In the genomic region with DNA sequence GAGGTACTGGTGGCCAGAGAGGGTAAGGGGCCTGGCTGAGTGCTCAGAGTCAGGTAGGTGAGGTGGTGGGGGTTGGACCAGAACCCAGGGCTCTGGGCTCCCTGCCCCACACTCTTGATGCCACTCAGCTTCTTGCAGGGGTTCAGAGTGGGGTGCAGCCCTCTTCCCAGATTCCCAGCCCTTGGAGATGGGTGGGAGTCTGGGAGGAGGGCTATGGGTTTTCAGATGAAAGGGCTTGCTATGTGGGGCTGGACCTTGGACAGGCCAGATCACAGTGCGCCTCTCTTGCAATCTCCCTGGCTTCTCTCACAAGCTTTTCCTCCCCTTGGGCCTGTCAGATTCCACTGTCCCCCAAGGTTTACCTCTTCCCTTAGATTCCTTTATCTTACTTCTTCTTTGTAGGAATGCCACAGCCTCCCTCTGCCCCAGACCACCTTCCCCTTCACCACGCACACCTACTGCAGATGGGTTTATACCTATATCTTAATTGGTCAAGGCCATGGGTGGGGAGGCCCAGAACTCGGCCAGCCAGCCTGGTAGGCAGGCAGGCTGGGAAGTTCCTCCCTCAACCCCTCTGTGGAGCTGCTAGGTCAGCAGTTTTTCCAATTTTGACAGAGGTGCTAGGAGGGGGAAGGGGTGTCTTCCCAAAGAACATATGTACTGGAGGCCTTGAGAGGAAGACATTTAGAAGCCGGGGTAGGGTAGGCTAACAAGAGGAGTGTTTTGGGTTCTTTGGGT, we compare ENCODE assay signal across 10 cellular contexts. TPM values are rescaled to one million over a fixed set of nuclear protein-coding genes. Genes with fewer than 3 reads are reported as not detected.
DNase-seq lines count a peak whose midpoint lies in the region; ATAC-seq, FAIRE-seq and TF ChIP-seq lines count a peak whose summit lies in the region.
"Had no signal": no experiment of that assay in that cellular context is flagged by ENCODE, and none has a peak within 500 bp of the region (broad histone marks: within the 10 kb centered on the region; RNA-seq: fewer than 3 reads in every experiment).

No MANE protein-coding gene starts in this region.

- BruUV-seq in endothelial cell of umbilical vein (replicated peaks; lab: Mats Ljungman, UMichigan): TSS peak; percentile 19

- peaks cover 2% of the 10 kb centered on the region for H3K79me2 ChIP-seq in endothelial cell of umbilical vein (ENCODE audit: control insufficient read depth, insufficient read depth, low read length)

- no peak for TF ChIP-seq POLR2A in endothelial cell of umbilical vein (IDR thresholded peaks at IDR 0.05; ENCODE audit: low read depth, low read length)

- FAIRE-seq in endothelial cell of umbilical vein (lab: Jason Lieb, UNC): no peak

- no peak overlapping the region for H2AFZ ChIP-seq in endothelial cell of umbilical vein (ENCODE audit: low read depth, low read length)

- no peaks in the 10 kb centered on the region for H3K9me3 ChIP-seq in HUES64 (ENCODE audit: insufficient read depth, low read depth, low read length)
- no peaks in the 10 kb centered on the region for H3K9me3 ChIP-seq in endothelial cell of umbilical vein (replicated peaks; ENCODE audit: control insufficient read depth, insufficient read depth, low read length)
- H3K9me3 ChIP-seq in psoas muscle: no peaks in the 10 kb centered on the region

- dilution Hi-C loops in endothelial cell of umbilical vein (cut with MboI; ENCODE audit: extremely low pct_ligation_motif_present, low sequenced_read_pairs): no loop called here

- H3K9me1 ChIP-seq in endothelial cell of umbilical vein (replicated peaks; ENCODE audit: control insufficient read depth, extremely low read depth, insufficient read depth, low read length): no peaks in the 10 kb centered on the region

- POLR2A ChIA-PET in endothelial cell of umbilical vein (lab: Charles Lee): interaction anchor here (0.8 kb wide), 1 partner anchor 30 kb away, joined by 4 read pairs; a partner anchor contains a TSS

- WGBS in HUES64: 78% methylated on average over 4 of the region's 4 CpGs
- WGBS in psoas muscle, 3 donors: 66 to 77% (median 71%) methylated on average over 4 of the region's 4 CpGs

- no peak for DNase-seq in endothelial cell of umbilical vein (ENCODE audit: low read depth, low spot score)
- no peak for DNase-seq in psoas muscle
- no peak for DNase-seq in HT-29 (ENCODE audit: low spot score)
- DNase-seq in medulla oblongata (ENCODE audit: extremely low spot score): no peak
- DNase-seq: erythroblast; NCI-H2029; stimulated activated CD4-positive, alpha-beta T cell treated with anti-CD3 and anti-CD28 coated beads, Interleukin-15, amount 100 ng/mL, for 24 hours had no signal

- TF ChIP-seq CTCF in endothelial cell of umbilical vein (IDR thresholded peaks at IDR 0.05; ENCODE audit: extremely low read depth in 1 of 2, insufficient read depth in 1 of 2, low read depth in 1 of 2, low read length in 2 of 2) (no peak), psoas muscle (IDR thresholded peaks at IDR 0.05) (no peak)

- peak overlapping the region; percentile 51; the same call in 1 of the 2 replicates for H3K9ac ChIP-seq in HUES64 (ENCODE audit: low read depth, low read length)
- no peak overlapping the region for H3K9ac ChIP-seq in endothelial cell of umbilical vein (replicated peaks; ENCODE audit: extremely low read depth, insufficient read depth, low read length)

- no peak overlapping the region for H3K27ac ChIP-seq in HUES64 (ENCODE audit: low read depth, low read length)
- H3K27ac ChIP-seq in endothelial cell of umbilical vein (ENCODE audit: insufficient read depth, low read depth, low read length): no peak overlapping the region
- H3K27ac ChIP-seq in psoas muscle: no peak overlapping the region

- ATAC-seq in psoas muscle (no peak), HG03280 (IDR thresholded peaks at IDR 0.05; ENCODE audit: unreplicated experiment) (no peak)
- ATAC-seq: activated CD4-positive, CD25-positive, alpha-beta regulatory T cell treated with anti-CD3 and anti-CD28 coated beads, Interleukin-2, amount 50 U/mL, for 24 hours had no signal

- H3K36me3 ChIP-seq in HUES64 (ENCODE audit: insufficient read depth, low read length) (no peaks in the 10 kb centered on the region), endothelial cell of umbilical vein (ENCODE audit: control insufficient read depth in 2 of 2, extremely low read depth in 1 of 2, insufficient read depth in 2 of 2, low read length in 2 of 2) (peaks cover 0 to 2% of the 10 kb centered on the region in 2 experiments), psoas muscle (ENCODE audit: insufficient read depth in 1 of 2, low read depth in 1 of 2) (no peaks in the 10 kb centered on the region)

- H3K4me1 ChIP-seq in HUES64 (ENCODE audit: insufficient read depth, low read length): peaks cover 29% of the 10 kb centered on the region
- H3K4me1 ChIP-seq in endothelial cell of umbilical vein (ENCODE audit: control insufficient read depth, extremely low read depth, insufficient read depth, low read length): peaks cover 32% of the 10 kb centered on the region
- peaks cover 3% of the 10 kb centered on the region for H3K4me1 ChIP-seq in psoas muscle

- intact Hi-C loops in endothelial cell of umbilical vein (cut with micrococcal nuclease): no loop called here
- intact Hi-C loops in psoas muscle (cut with DNase I): no loop called here

- H3K27me3 ChIP-seq in HUES64 (ENCODE audit: insufficient read depth, low read length) (peaks cover 7% of the 10 kb centered on the region; the same call in 1 of the 2 replicates), endothelial cell of umbilical vein (ENCODE audit: control insufficient read depth in 2 of 2, insufficient read depth in 2 of 2, low read length in 2 of 2) (no peaks in the 10 kb centered on the region), psoas muscle (ENCODE audit: insufficient read depth in 3 of 3, low read length in 2 of 3) (peaks cover 0 to 8% (median 5%) of the 10 kb centered on the region in 3 donors)

- CTCF ChIA-PET in endothelial cell of umbilical vein (lab: Charles Lee): interaction anchor here (0.6 to 4.7 kb wide), 9 partner anchors 10 to 66 kb away, joined by 3 to 34 read pairs (median 4); no protein-coding TSS in a partner anchor

- H3K4me3 ChIP-seq in HUES64 (ENCODE audit: low read length) (peak overlapping the region; percentile 71), endothelial cell of umbilical vein (replicated peaks in 1 of 3; ENCODE audit: insufficient read depth in 1 of 3, low read depth in 1 of 3, low read length in 3 of 3) (peak overlapping the region in 2 of 3 experiments; percentile 69 to 78), psoas muscle (peak overlapping the region; percentile 74)

- peak overlapping the region; percentile 51 for H3K4me2 ChIP-seq in endothelial cell of umbilical vein (ENCODE audit: insufficient read depth, low read length)

- no peaks in the 10 kb centered on the region for H4K20me1 ChIP-seq in endothelial cell of umbilical vein (replicated peaks; ENCODE audit: control insufficient read depth, extremely low read depth, insufficient read depth, low read length)

RNA-seq across cellular contexts. Expression of a gene that starts 1.3 kb away (rescaled TPM):
- polyA plus RNA-seq in HUES64 (2013, experiment 1 of 2): 10.5 TPM
- polyA plus RNA-seq in HUES64 (2013, experiment 2 of 2): 13.0 TPM
- total RNA-seq in endothelial cell of umbilical vein: 42.8 and 45.1 TPM in 2 replicates
- 37.2 and 38.8 TPM in 2 replicates for polyA plus RNA-seq in endothelial cell of umbilical vein
- 27.6 and 28.6 TPM in 2 replicates for polyA plus RNA-seq in endothelial cell of umbilical vein (2011; cell fraction: cytosol; rRNA removed)
- 59.8 and 66.2 TPM in 2 replicates for polyA plus RNA-seq in endothelial cell of umbilical vein (2011; cell fraction: nucleus; rRNA removed)
- polyA plus RNA-seq in endothelial cell of umbilical vein (2012): 25.5 and 35.2 TPM in 2 replicates
- 56.5 and 59.7 TPM in 2 replicates for polyA minus RNA-seq in endothelial cell of umbilical vein
- not detected for polyA minus RNA-seq in endothelial cell of umbilical vein (2011; cell fraction: cytosol; rRNA and poly(A)+ RNA removed)
- 27.5 and 30.6 TPM in 2 replicates for polyA minus RNA-seq in endothelial cell of umbilical vein (2011; cell fraction: nucleus; rRNA and poly(A)+ RNA removed)
- 1 to 10 TPM; 2.1 to 8.0 (median 2.4) TPM for total RNA-seq in psoas muscle
- 1 to 10 TPM; 1.1 to 1.5 (median 1.2) TPM for polyA plus RNA-seq in psoas muscle
- total RNA-seq in HT-29 (2014; rRNA removed; shearing (Covaris generic)): 21.3 and 25.1 TPM in 2 replicates

RNA-seq across cellular contexts. Expression of a gene that starts 29.3 kb away (rescaled TPM):
- polyA plus RNA-seq in HUES64 (2013, experiment 1 of 2): 0.25 TPM
- polyA plus RNA-seq in HUES64 (2013, experiment 2 of 2): 0.44 TPM
- total RNA-seq in endothelial cell of umbilical vein (5.0 and 8.6 TPM in 2 replicates), psoas muscle (1 to 10 TPM in 1 of 4 donors, under 1 TPM in 3; 0.66 to 1.5 (median 0.76) TPM)
- polyA plus RNA-seq in endothelial cell of umbilical vein (7.8 and 7.9 TPM in 2 replicates), psoas muscle (under 1 TPM; 0.38 to 0.78 (median 0.70) TPM)
- polyA plus RNA-seq in endothelial cell of umbilical vein (2011; cell fraction: cytosol; rRNA removed): 3.4 and 4.2 TPM in 2 replicates
- polyA plus RNA-seq in endothelial cell of umbilical vein (2011; cell fraction: nucleus; rRNA removed): 27.9 and 31.3 TPM in 2 replicates
- polyA plus RNA-seq in endothelial cell of umbilical vein (2012): 4.2 and 5.1 TPM in 2 replicates
- 4.4 and 6.1 TPM in 2 replicates for polyA minus RNA-seq in endothelial cell of umbilical vein
- polyA minus RNA-seq in endothelial cell of umbilical vein (2011; cell fraction: cytosol; rRNA and poly(A)+ RNA removed): not detected
- 6.4 and 8.2 TPM in 2 replicates for polyA minus RNA-seq in endothelial cell of umbilical vein (2011; cell fraction: nucleus; rRNA and poly(A)+ RNA removed)
- total RNA-seq in HT-29 (2014; rRNA removed; shearing (Covaris generic)): 0.70 and 2.5 TPM in 2 replicates

RNA-seq across cellular contexts. Expression of a gene that starts 29.6 kb away (rescaled TPM):
- polyA plus RNA-seq in HUES64 (2013, experiment 1 of 2): 11.2 TPM
- polyA plus RNA-seq in HUES64 (2013, experiment 2 of 2): 15.0 TPM
- total RNA-seq in endothelial cell of umbilical vein: 63.3 and 66.7 TPM in 2 replicates
- 25.2 and 25.4 TPM in 2 replicates for polyA plus RNA-seq in endothelial cell of umbilical vein
- polyA plus RNA-seq in endothelial cell of umbilical vein (2011; cell fraction: cytosol; rRNA removed): 19.6 and 24.3 TPM in 2 replicates
- 99.3 and 103 TPM in 2 replicates for polyA plus RNA-seq in endothelial cell of umbilical vein (2011; cell fraction: nucleus; rRNA removed)
- 39.1 and 39.8 TPM in 2 replicates for polyA plus RNA-seq in endothelial cell of umbilical vein (2012)
- 59.9 and 60.3 TPM in 2 replicates for polyA minus RNA-seq in endothelial cell of umbilical vein
- 7.4 TPM for polyA minus RNA-seq in endothelial cell of umbilical vein (2011; cell fraction: cytosol; rRNA and poly(A)+ RNA removed)
- polyA minus RNA-seq in endothelial cell of umbilical vein (2011; cell fraction: nucleus; rRNA and poly(A)+ RNA removed): 72.1 and 82.5 TPM in 2 replicates
- 10 to 100 TPM; 25.8 to 44.2 (median 41.3) TPM for total RNA-seq in psoas muscle
- polyA plus RNA-seq in psoas muscle: 10 to 100 TPM; 15.3 to 74.9 (median 35.9) TPM
- total RNA-seq in HT-29 (2014; rRNA removed; shearing (Covaris generic)): 60.6 and 72.2 TPM in 2 replicates

RNA-seq across cellular contexts. Expression of a gene that starts 32.2 kb away (rescaled TPM):
- polyA plus RNA-seq in HUES64 (2013, experiment 1 of 2): 19.3 TPM
- 28.7 TPM for polyA plus RNA-seq in HUES64 (2013, experiment 2 of 2)
- total RNA-seq in endothelial cell of umbilical vein (88.1 and 88.5 TPM in 2 replicates), psoas muscle (10 to 100 TPM in 2 of 4 donors, 1 to 10 TPM in 2; 2.7 to 12.0 (median 7.8) TPM)
- polyA plus RNA-seq in endothelial cell of umbilical vein (79.5 and 94.8 TPM in 2 replicates), psoas muscle (1 to 10 TPM; 5.5 to 7.9 (median 7.3) TPM)
- polyA plus RNA-seq in endothelial cell of umbilical vein (2011; cell fraction: cytosol; rRNA removed): 30.9 and 43.0 TPM in 2 replicates
- 378 and 485 TPM in 2 replicates for polyA plus RNA-seq in endothelial cell of umbilical vein (2011; cell fraction: nucleus; rRNA removed)
- polyA plus RNA-seq in endothelial cell of umbilical vein (2012): 37.3 and 52.7 TPM in 2 replicates
- 51.3 and 57.5 TPM in 2 replicates for polyA minus RNA-seq in endothelial cell of umbilical vein
- polyA minus RNA-seq in endothelial cell of umbilical vein (2011; cell fraction: cytosol; rRNA and poly(A)+ RNA removed): not detected
- 44.2 and 56.3 TPM in 2 replicates for polyA minus RNA-seq in endothelial cell of umbilical vein (2011; cell fraction: nucleus; rRNA and poly(A)+ RNA removed)
- 2.9 and 4.3 TPM in 2 replicates for total RNA-seq in HT-29 (2014; rRNA removed; shearing (Covaris generic))

RNA-seq across cellular contexts. Expression of a gene that starts 42.4 kb away (rescaled TPM):
- 45.6 TPM for polyA plus RNA-seq in HUES64 (2013, experiment 1 of 2)
- polyA plus RNA-seq in HUES64 (2013, experiment 2 of 2): 40.9 TPM
- total RNA-seq in endothelial cell of umbilical vein (38.6 and 40.2 TPM in 2 replicates), psoas muscle (10 to 100 TPM; 55.7 to 75.2 (median 63.8) TPM)
- polyA plus RNA-seq in endothelial cell of umbilical vein (72.6 and 89.8 TPM in 2 replicates), psoas muscle (100 to 1,000 TPM in 1 of 3 donors, 10 to 100 TPM in 2; 62.9 to 110 (median 63.6) TPM)
- 52.3 and 53.0 TPM in 2 replicates for polyA plus RNA-seq in endothelial cell of umbilical vein (2011; cell fraction: cytosol; rRNA removed)
- polyA plus RNA-seq in endothelial cell of umbilical vein (2011; cell fraction: nucleus; rRNA removed): 192 and 200 TPM in 2 replicates
- polyA plus RNA-seq in endothelial cell of umbilical vein (2012): 25.9 and 26.8 TPM in 2 replicates
- polyA minus RNA-seq in endothelial cell of umbilical vein: 17.2 and 18.1 TPM in 2 replicates
- 19.7 TPM for polyA minus RNA-seq in endothelial cell of umbilical vein (2011; cell fraction: cytosol; rRNA and poly(A)+ RNA removed)
- polyA minus RNA-seq in endothelial cell of umbilical vein (2011; cell fraction: nucleus; rRNA and poly(A)+ RNA removed): 31.2 and 39.9 TPM in 2 replicates
- 25.5 and 32.6 TPM in 2 replicates for total RNA-seq in HT-29 (2014; rRNA removed; shearing (Covaris generic))
